Comparison of ENCODE assay signal across 19 cellular contexts in the genomic region with DNA sequence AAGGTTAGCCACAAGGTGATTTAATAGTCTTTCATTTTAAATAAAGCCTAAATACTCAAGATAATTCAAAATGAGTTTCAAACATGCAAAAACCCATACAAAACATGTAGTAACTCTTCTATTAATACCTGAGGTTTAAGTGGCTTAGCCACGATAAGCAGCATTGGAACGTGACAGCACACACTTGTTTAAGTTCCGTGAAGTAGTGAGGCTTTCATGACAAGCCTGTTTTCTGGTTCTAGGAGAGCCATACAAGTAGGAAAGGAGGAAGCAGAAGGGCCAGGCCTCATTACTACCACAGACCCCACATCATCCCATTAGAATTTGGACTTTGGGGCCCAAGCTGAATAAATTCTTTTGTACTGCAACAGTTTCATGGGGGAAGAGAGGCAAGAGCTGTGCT. TPM values are rescaled to one million over a fixed set of nuclear protein-coding genes. Genes with fewer than 3 reads are reported as not detected.
DNase-seq lines count a peak whose midpoint lies in the region; ATAC-seq, FAIRE-seq and TF ChIP-seq lines count a peak whose summit lies in the region.
"Had no signal": no experiment of that assay in that cellular context is flagged by ENCODE, and none has a peak within 500 bp of the region (broad histone marks: within the 10 kb centered on the region; RNA-seq: fewer than 3 reads in every experiment).

No MANE protein-coding gene starts in this region.

- H3K36me3 ChIP-seq in heart left ventricle (no peaks in the 10 kb centered on the region), PC-9 (ENCODE audit: low read depth) (no peaks in the 10 kb centered on the region), upper lobe of right lung (no peaks in the 10 kb centered on the region), A673 (ENCODE audit: insufficient read depth, low read length, poor library complexity, severe bottlenecking) (no peaks in the 10 kb centered on the region)
- H3K36me3 ChIP-seq: BE2C, Peyer's patch had no signal

- peaks cover 0 to 39% (median 0%) of the 10 kb centered on the region in 12 donors for H3K4me1 ChIP-seq in heart left ventricle
- H3K4me1 ChIP-seq in right cardiac atrium (ENCODE audit: control insufficient read depth, insufficient read depth, low read length), result no peaks in the 10 kb centered on the region
- peaks cover 36% of the 10 kb centered on the region for H3K4me1 ChIP-seq in PC-9 (replicated peaks; ENCODE audit: insufficient read depth)
- no peaks in the 10 kb centered on the region for H3K4me1 ChIP-seq in upper lobe of right lung
- peaks cover 12% of the 10 kb centered on the region for H3K4me1 ChIP-seq in A673 (ENCODE audit: insufficient read depth, low read length, poor library complexity, severe bottlenecking)
- H3K4me1 ChIP-seq: BE2C, Peyer's patch, psoas muscle had no signal

- peaks cover 26% of the 10 kb centered on the region for H3F3A ChIP-seq in PC-9 (ENCODE audit: insufficient read depth, low read depth)

- FAIRE-seq in D721Med (lab: Jason Lieb, UNC), result no peak

- POLR2A ChIA-PET in PC-9 (lab: Charles Lee; ENCODE audit: unreplicated experiment), result no interaction called here
- POLR2A ChIA-PET in A673 (lab: Charles Lee; ENCODE audit: low non-redundant PET), result no interaction called here

- H3K9me3 ChIP-seq in heart left ventricle (no peaks in the 10 kb centered on the region), right cardiac atrium (ENCODE audit: control insufficient read depth, low read length) (no peaks in the 10 kb centered on the region), PC-9 (ENCODE audit: insufficient read depth, low read depth) (no peaks in the 10 kb centered on the region), upper lobe of right lung (no peaks in the 10 kb centered on the region), A673 (ENCODE audit: low read depth, low read length, poor library complexity, severe bottlenecking) (no peaks in the 10 kb centered on the region)
- H3K9me3 ChIP-seq: BE2C, Peyer's patch, psoas muscle had no signal

- H3K4me3 ChIP-seq in heart left ventricle, result no peak overlapping the region
- H3K4me3 ChIP-seq in right cardiac atrium (ENCODE audit: low read length), result no peak overlapping the region
- no peak overlapping the region for H3K4me3 ChIP-seq in PC-9
- no peak overlapping the region for H3K4me3 ChIP-seq in epithelial cell of esophagus (ENCODE audit: low read length)
- H3K4me3 ChIP-seq in upper lobe of right lung, result no peak overlapping the region
- H3K4me3 ChIP-seq in A673 (ENCODE audit: low read depth, low read length, poor library complexity, severe bottlenecking), result no peak overlapping the region
- H3K4me3 ChIP-seq: coronary artery, Peyer's patch, psoas muscle had no signal

- H2AFZ ChIP-seq in PC-9, result no peak overlapping the region

- intact Hi-C loops in heart left ventricle (cut with DNase I), result no loop called here
- intact Hi-C loops in right cardiac atrium (cut with DNase I), result no loop called here
- intact Hi-C loops in PC-9 (cut with micrococcal nuclease; ENCODE audit: unreplicated experiment), result no loop called here
- intact Hi-C loops in upper lobe of right lung (cut with DNase I), result no loop called here
- intact Hi-C loops in A673 (cut with micrococcal nuclease; ENCODE audit: unreplicated experiment), result no loop called here

- CTCF ChIA-PET in PC-9 (lab: Charles Lee) (no interaction called here), A673 (lab: Charles Lee) (no interaction called here)

- WGBS in heart left ventricle, 4 donors, result 47 to 59% (median 51%) methylated on average over 3 of the region's 3 CpGs
- WGBS in right cardiac atrium, result 61% methylated on average over 3 of the region's 3 CpGs

- DNase-seq in heart left ventricle (no peak), right cardiac atrium (no peak), PC-9 (no peak), epithelial cell of esophagus (ENCODE audit: low read depth) (peak; percentile 72), upper lobe of right lung (no peak), A673 (ENCODE audit: low spot score) (no peak), D721Med (ENCODE audit: insufficient read length, low spot score) (no peak), NCI-H1105 treated with DMSO at 0.1 percent for 48 hours (lab: John Stamatoyannopoulos, UW) (no peak)
- DNase-seq: activated naive CD8-positive, alpha-beta T cell treated with anti-CD3 and anti-CD28 coated beads, Interleukin-2, amount 50 U/mL, for 24 hours; BE2C; H7; NCI-H226; Peyer's patch; psoas muscle; stimulated activated CD4-positive, alpha-beta T cell treated with anti-CD3 and anti-CD28 coated beads, Interleukin-4, amount 100 ng/mL, for 1 hour; T-helper 9 cell had no signal

- H3K27me3 ChIP-seq in heart left ventricle (no peaks in the 10 kb centered on the region), right cardiac atrium (ENCODE audit: control insufficient read depth, insufficient read depth) (no peaks in the 10 kb centered on the region), PC-9 (ENCODE audit: insufficient read depth, low read depth) (no peaks in the 10 kb centered on the region), upper lobe of right lung (no peaks in the 10 kb centered on the region), A673 (replicated peaks; ENCODE audit: insufficient read depth, low read depth, low read length, poor library complexity) (no peaks in the 10 kb centered on the region)
- H3K27me3 ChIP-seq: BE2C, Peyer's patch had no signal

- no peaks in the 10 kb centered on the region for H4K20me1 ChIP-seq in PC-9 (ENCODE audit: insufficient read depth)

- H3K9me2 ChIP-seq in PC-9 (ENCODE audit: insufficient read depth), result no peaks in the 10 kb centered on the region

- no peak for TF ChIP-seq CTCF in heart left ventricle (IDR thresholded peaks at IDR 0.05)
- no peak for TF ChIP-seq CTCF in PC-9 (conservative IDR thresholded peaks at IDR 0.05)
- no peak for TF ChIP-seq CTCF in epithelial cell of esophagus (IDR thresholded peaks at IDR 0.05; ENCODE audit: insufficient read depth, low read depth, low read length, missing control alignments)
- TF ChIP-seq CTCF in upper lobe of right lung (IDR thresholded peaks at IDR 0.05), result no peak
- no peak for TF ChIP-seq CTCF in A673 (conservative IDR thresholded peaks at IDR 0.05; ENCODE audit: low read depth, low read length)
- TF ChIP-seq CTCF in D721Med (IDR thresholded peaks at IDR 0.05; ENCODE audit: insufficient read depth, missing control alignments), result no peak

- no peaks in the 10 kb centered on the region for H3K79me2 ChIP-seq in PC-9 (ENCODE audit: low read depth)

- peak overlapping the region in 6 of 12 donors; percentile 3 to 84 (median 16) for H3K27ac ChIP-seq in heart left ventricle
- H3K27ac ChIP-seq in right cardiac atrium (ENCODE audit: low read length), result no peak overlapping the region
- peak overlapping the region; percentile 79 for H3K27ac ChIP-seq in PC-9
- H3K27ac ChIP-seq in upper lobe of right lung, result no peak overlapping the region
- H3K27ac ChIP-seq in A673 (ENCODE audit: low read depth, low read length, poor library complexity, severe bottlenecking), result no peak overlapping the region
- H3K27ac ChIP-seq: coronary artery, Peyer's patch, psoas muscle had no signal

- H3K4me2 ChIP-seq in PC-9, result peak overlapping the region; percentile 58; the same call in 1 of the 2 replicates

- ATAC-seq in heart left ventricle, result peak in 3 of 4 donors; percentile 31 to 50 (median 32)
- ATAC-seq in right cardiac atrium, result no peak
- peak; percentile 54 for ATAC-seq in upper lobe of right lung
- ATAC-seq: activated naive CD8-positive, alpha-beta T cell treated with anti-CD3 and anti-CD28 coated beads, Interleukin-2, amount 50 U/mL, for 24 hours; psoas muscle; stimulated activated memory B cell treated with anti-CD40 and anti-IgM and Interleukin-4, amounts not matched to agents 10 μg/mL and 1 μg/mL and 100 μg/mL, for 72 hours had no signal

- TF ChIP-seq POLR2A in heart left ventricle (IDR thresholded peaks at IDR 0.05), result no peak

- BruUV-seq in PC-9 (replicated peaks; lab: Mats Ljungman, UMichigan) (no TSS peak), A673 (replicated peaks; lab: Mats Ljungman, UMichigan) (no TSS peak)

RNA-seq across cellular contexts. Expression of gene PRNP, which starts 18.9 kb away (rescaled TPM):
- 100 to 1,000 TPM; 127 to 247 (median 158) TPM for total RNA-seq in heart left ventricle
- polyA plus RNA-seq in heart left ventricle, result 100 to 1,000 TPM in 1 of 2 donors, 10 to 100 TPM in 1; 78.8 to 137 TPM
- total RNA-seq in right cardiac atrium, result 100 to 1,000 TPM; 134 to 195 (median 178) TPM
- polyA plus RNA-seq in right cardiac atrium, result 146 TPM
- 101 and 147 TPM in 2 replicates for total RNA-seq in PC-9 (2021)
- total RNA-seq in upper lobe of right lung, result 96.2 TPM
- total RNA-seq in A673 (2021), result 86.9 and 117 TPM in 2 replicates

RNA-seq across cellular contexts. Expression of gene PRND, which starts 54.3 kb away (rescaled TPM):
- total RNA-seq in heart left ventricle (under 1 TPM in 4 of 9 donors, not detected in 5; 0.06 to 0.45 (median 0.25) TPM), right cardiac atrium (not detected), PC-9 (2021) (not detected in 2 replicates), upper lobe of right lung (0.43 TPM), A673 (2021) (0.09 TPM in 1 of 2 replicates, not detected in the other)
- polyA plus RNA-seq in heart left ventricle (not detected), right cardiac atrium (not detected)
- total RNA-seq: M059J, Peyer's patch, psoas muscle had no signal
- polyA plus RNA-seq: psoas muscle had no signal

Comparison
In these comparisons a context has a peak if more than half of its experiments do, and no peak if none do; other contexts are left out.
1. ATAC-seq: peak in heart left ventricle (3 of 4) and upper lobe of right lung (single experiment); none in right cardiac atrium (0 of 2).